24 cellular contexts compared by ENCODE assay signal in genomic region chr2:236856856-236857616, GRCh38.
DNase-seq lines count a peak whose midpoint lies in the region; TF ChIP-seq lines count a peak whose summit lies in the region.
"Had no signal": no experiment of that assay in that cellular context is flagged by ENCODE, and none has a peak within 500 bp of the region (broad histone marks: within the 10 kb centered on the region; RNA-seq: fewer than 3 reads in every experiment).

No MANE protein-coding gene starts in this region.

- DNase-seq in H7 (peak; percentile 33), SK-N-DZ (ENCODE audit: low spot score) (peak; percentile 74), neural crest cell (ENCODE audit: low read depth, low spot score) (no peak), NCI-H1436 (lab: John Stamatoyannopoulos, UW) (no peak), ureter (ENCODE audit: low spot score) (no peak), germinal center (ENCODE audit: low spot score) (no peak), SIG-M5 (lab: John Stamatoyannopoulos, UW) (no peak)
- DNase-seq: ACHN, DMS 273 treated with DMSO at 0.1 percent for 48 hours, erythroblast, foreskin fibroblast, hippocampal formation, KBM-7, natural killer cell, NCI-H1694, SHP77, substantia nigra had no signal

- no peaks in the 10 kb centered on the region for H3K36me3 Mint-ChIP-seq in neural crest cell (ENCODE audit: low read depth)
- H3K36me3 Mint-ChIP-seq: activated naive CD4-positive, alpha-beta T cell treated with anti-CD3 and anti-CD28 coated beads, Interleukin-2, amount 50 U/mL, for 72 hours; CD14-positive monocyte; memory B cell; natural killer cell had no signal

- H3K9me3 ChIP-seq in iPS-20b (ENCODE audit: insufficient read depth, low read depth, low read length) = peaks cover 6% of the 10 kb centered on the region
- H3K9me3 ChIP-seq: ascending aorta had no signal

- H3K27me3 Mint-ChIP-seq in neural crest cell (ENCODE audit: low read depth) = peaks cover 17% of the 10 kb centered on the region

- H3K4me3 Mint-ChIP-seq in neural crest cell = peak overlapping the region; percentile 27
- H3K4me3 Mint-ChIP-seq: activated T-helper 17 cell treated with anti-CD3 and anti-CD28 coated beads, Interleukin-2, amount 50 U/mL, for 72 hours; central memory CD8-positive, alpha-beta T cell; memory B cell; natural killer cell had no signal

- no peak overlapping the region; the same call in 1 of the 2 replicates for H3K9ac ChIP-seq in iPS-20b (ENCODE audit: low read depth, low read length)

- no peaks in the 10 kb centered on the region for H3K27me3 ChIP-seq in H7 (ENCODE audit: control insufficient read depth, insufficient read depth, low read length)
- 0 out of 2 replicates have a peak, but pooled peaks cover 3% of the 10 kb centered on the region for H3K27me3 ChIP-seq in iPS-20b (ENCODE audit: insufficient read depth, low read length)
- H3K27me3 ChIP-seq: ascending aorta had no signal

- peaks cover 58% of the 10 kb centered on the region for H3K4me1 Mint-ChIP-seq in neural crest cell
- H3K4me1 Mint-ChIP-seq: activated T-helper 17 cell treated with anti-CD3 and anti-CD28 coated beads, Interleukin-2, amount 50 U/mL, for 72 hours; central memory CD8-positive, alpha-beta T cell; memory B cell; natural killer cell had no signal

- peaks cover 4% of the 10 kb centered on the region for H3K9me3 Mint-ChIP-seq in neural crest cell
- H3K9me3 Mint-ChIP-seq: activated naive CD4-positive, alpha-beta T cell treated with anti-CD3 and anti-CD28 coated beads, Interleukin-2, amount 50 U/mL, for 72 hours; activated T-helper 17 cell treated with anti-CD3 and anti-CD28 coated beads, Interleukin-2, amount 50 U/mL, for 72 hours; central memory CD8-positive, alpha-beta T cell; natural killer cell had no signal

- H3K36me3 ChIP-seq in H7 (replicated peaks; ENCODE audit: control insufficient read depth, insufficient read depth, low read length) (no peaks in the 10 kb centered on the region), iPS-20b (ENCODE audit: insufficient read depth, low read depth, low read length) (no peaks in the 10 kb centered on the region)
- H3K36me3 ChIP-seq: ascending aorta had no signal

- H3K4me3 ChIP-seq in H7 (ENCODE audit: insufficient read depth, low read depth, low read length) (no peak overlapping the region), iPS-20b (ENCODE audit: low read length) (no peak overlapping the region)
- H3K4me3 ChIP-seq: ascending aorta had no signal

- H3K27ac Mint-ChIP-seq in neural crest cell (ENCODE audit: unreplicated experiment) = peak overlapping the region; percentile 31
- H3K27ac Mint-ChIP-seq: activated naive CD4-positive, alpha-beta T cell treated with anti-CD3 and anti-CD28 coated beads, Interleukin-2, amount 50 U/mL, for 72 hours; activated T-helper 17 cell treated with anti-CD3 and anti-CD28 coated beads, Interleukin-2, amount 50 U/mL, for 72 hours; memory B cell; natural killer cell had no signal

- H3K27ac ChIP-seq in iPS-20b (ENCODE audit: low read length) = peak overlapping the region; percentile 39
- H3K27ac ChIP-seq: ascending aorta had no signal

- peaks cover 38% of the 10 kb centered on the region for H3K4me1 ChIP-seq in iPS-20b (ENCODE audit: insufficient read depth, low read length)
- H3K4me1 ChIP-seq: ascending aorta had no signal

- no peak for TF ChIP-seq CTCF in neural crest cell (conservative IDR thresholded peaks at IDR 0.05)

Comparison
In these comparisons a context has a peak if more than half of its experiments do, and no peak if none do; other contexts are left out.
1. DNase-seq: peak in H7 (single experiment) and SK-N-DZ (single experiment); none in neural crest cell (single experiment), NCI-H1436 (single experiment), ureter (single experiment), germinal center (single experiment) and SIG-M5 (single experiment).